Comparison of ENCODE assay signal across 8 cellular contexts in the genomic region with DNA sequence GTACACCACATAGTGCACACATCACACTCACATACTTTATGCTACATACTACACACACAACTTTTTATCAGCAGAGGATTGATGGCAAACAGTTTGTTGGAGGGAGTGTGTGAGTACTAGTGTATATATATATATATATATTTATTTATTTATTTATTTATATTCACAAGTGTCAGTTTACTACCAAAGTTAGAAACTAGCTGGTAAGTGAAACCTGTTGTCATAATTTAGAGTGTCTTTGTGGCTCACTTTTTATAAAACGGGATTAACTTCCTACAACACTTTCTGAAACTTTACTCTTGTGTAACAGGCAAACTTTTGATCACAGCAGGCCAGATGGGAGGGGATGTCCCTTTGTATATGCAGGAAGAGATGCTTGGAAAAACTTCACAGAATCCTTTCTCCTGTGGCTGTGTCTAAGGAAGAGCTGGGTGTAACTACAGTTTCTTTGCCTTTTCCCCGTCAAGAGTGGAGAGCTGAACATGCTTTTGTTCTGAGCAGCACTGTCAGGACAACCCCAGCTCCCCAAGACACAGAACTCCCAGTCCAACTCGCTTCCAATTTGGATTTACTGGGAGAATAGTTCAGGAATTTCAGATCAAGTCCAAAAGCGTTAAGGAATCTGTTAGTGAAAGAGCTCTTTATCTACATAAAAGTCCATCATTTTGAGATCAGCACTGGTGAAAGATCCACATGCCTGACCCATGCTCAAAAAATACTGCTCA. TPM values are rescaled to one million over a fixed set of nuclear protein-coding genes. Genes with fewer than 3 reads are reported as not detected.
DNase-seq lines count a peak whose midpoint lies in the region; ATAC-seq and TF ChIP-seq lines count a peak whose summit lies in the region.

No MANE protein-coding gene starts in this region.

- H3K36me3 ChIP-seq in MG63, result no peaks in the 10 kb centered on the region

- H3K9me3 ChIP-seq in MG63, result peaks cover 2% of the 10 kb centered on the region; the same call in 1 of the 2 replicates

- peak overlapping the region; percentile 84 to 95 for H3K27ac ChIP-seq in coronary artery

- H3K4me3 ChIP-seq in MG63, result peak overlapping the region; percentile 81
- peak overlapping the region; percentile 86 for H3K4me3 ChIP-seq in coronary artery

- DNase-seq in COLO829 (ENCODE audit: low spot score) (peak; percentile 35), MG63 (no peak), coronary artery (ENCODE audit: low spot score) (no peak), nephron progenitor cell (no peak), DMS153 (lab: John Stamatoyannopoulos, UW) (no peak), SKM-1 treated with dmso at 0.1 percent for 144 hours (lab: John Stamatoyannopoulos, UW; ENCODE audit: unreplicated experiment) (no peak)

- H3K27ac Mint-ChIP-seq in nephron progenitor cell, result peak overlapping the region; percentile 98

- peak overlapping the region; percentile 90 for H3K4me3 Mint-ChIP-seq in nephron progenitor cell

- no peaks in the 10 kb centered on the region for H3K27me3 ChIP-seq in MG63

- H3K36me3 Mint-ChIP-seq in nephron progenitor cell (ENCODE audit: low read depth), result peaks cover 29% of the 10 kb centered on the region

- H3K4me1 Mint-ChIP-seq in nephron progenitor cell, result peaks cover 72% of the 10 kb centered on the region

- H3K27me3 Mint-ChIP-seq in nephron progenitor cell (ENCODE audit: low read depth, poor library complexity), result peaks cover 6% of the 10 kb centered on the region

- no peak for ATAC-seq in HG03139 (IDR thresholded peaks at IDR 0.05; ENCODE audit: unreplicated experiment)
- no peak for ATAC-seq in GM21717 (IDR thresholded peaks at IDR 0.05; ENCODE audit: unreplicated experiment)

- TF ChIP-seq CTCF in coronary artery (IDR thresholded peaks at IDR 0.05) (no peak), nephron progenitor cell (IDR thresholded peaks at IDR 0.05) (no peak)

- peaks cover 29% of the 10 kb centered on the region for H3K9me3 Mint-ChIP-seq in nephron progenitor cell

RNA-seq across cellular contexts. Expression of a gene that starts 1.8 kb away (rescaled TPM):
- 0.15 and 0.40 TPM in 2 replicates for total RNA-seq in MG63 (2014; rRNA removed; shearing (Covaris generic); ENCODE audit: low replicate concordance)
